8 cellular contexts compared by ENCODE assay signal in the genomic region with DNA sequence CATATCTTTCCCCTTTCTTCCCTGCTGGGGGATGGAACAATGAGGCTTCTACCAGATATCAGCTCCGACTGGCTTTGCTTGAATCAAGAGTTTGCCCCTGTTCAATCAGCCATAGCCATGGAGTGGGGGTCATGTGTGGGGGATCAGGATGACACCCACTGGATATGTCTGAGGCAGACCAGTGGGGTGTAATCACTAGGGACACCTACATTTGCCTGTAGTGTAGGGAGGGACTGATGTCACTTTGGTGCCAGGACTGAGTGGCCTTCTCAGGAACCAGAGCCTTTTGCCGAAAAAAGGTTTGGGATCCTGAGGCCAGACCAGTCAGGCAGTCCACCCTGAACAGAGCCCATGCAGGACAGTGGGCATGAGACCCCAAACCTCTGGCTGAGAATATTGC. TPM values are rescaled to one million over a fixed set of nuclear protein-coding genes. Genes with fewer than 3 reads are reported as not detected.
DNase-seq lines count a peak whose midpoint lies in the region; ATAC-seq and TF ChIP-seq lines count a peak whose summit lies in the region.

No MANE protein-coding gene starts in this region.

- H2AFZ ChIP-seq in GM23338, result no peak overlapping the region; the same call in 1 of the 2 replicates

- H3K36me3 Mint-ChIP-seq in GM23338 (ENCODE audit: low read depth), result peaks cover 24% of the 10 kb centered on the region

- no CpG with 5 or more reads among the region's 2 CpGs for WGBS in gastroesophageal sphincter (ENCODE audit: low coverage in 1 of 2), 2 donors

- H3K4me1 Mint-ChIP-seq in GM23338, result peaks cover 4% of the 10 kb centered on the region; the same call in 1 of the 3 replicates

- peaks cover 28% of the 10 kb centered on the region for H3K79me2 ChIP-seq in GM23338 (replicated peaks; ENCODE audit: insufficient read depth)

- DNase-seq in GM23338 (ENCODE audit: low spot score) (no peak), skeletal muscle cell (ENCODE audit: low read depth) (no peak), NCI-H510A treated with DMSO at 0.1 percent for 48 hours (lab: John Stamatoyannopoulos, UW) (no peak)

- H4K20me1 ChIP-seq in GM23338 (replicated peaks; ENCODE audit: insufficient read depth), result peaks cover 9% of the 10 kb centered on the region; the same call in 1 of the 2 replicates

- no peak for TF ChIP-seq CTCF in GM23338 (conservative IDR thresholded peaks at IDR 0.05; ENCODE audit: low read depth in 2 of 2)
- no peak for TF ChIP-seq CTCF in VCaP (conservative IDR thresholded peaks at IDR 0.05)
- TF ChIP-seq CTCF in gastroesophageal sphincter (IDR thresholded peaks at IDR 0.05), result no peak

- no peak overlapping the region for H3K27ac ChIP-seq in GM23338 (ENCODE audit: low read depth)
- H3K27ac ChIP-seq in VCaP, result peak overlapping the region; percentile 89; the same call in 1 of the 2 replicates
- no peak overlapping the region for H3K27ac ChIP-seq in gastroesophageal sphincter

- H3K4me1 ChIP-seq in GM23338 (ENCODE audit: insufficient read depth), result 0 out of 2 replicates have a peak, but pooled peaks cover 10% of the 10 kb centered on the region
- peaks cover 0 to 23% (median 10%) of the 10 kb centered on the region in 3 donors for H3K4me1 ChIP-seq in gastroesophageal sphincter

- H3K4me2 ChIP-seq in GM23338, result peak overlapping the region; percentile 99

- ATAC-seq in GM23338 (no peak), gastroesophageal sphincter (no peak), GM19023 (IDR thresholded peaks at IDR 0.05; ENCODE audit: unreplicated experiment) (no peak), GM18502 (IDR thresholded peaks at IDR 0.05; ENCODE audit: poor library complexity, unreplicated experiment) (no peak), HG03196 (IDR thresholded peaks at IDR 0.05; ENCODE audit: unreplicated experiment) (no peak)

- no peak for TF ChIP-seq POLR2A in gastroesophageal sphincter (IDR thresholded peaks at IDR 0.05)

- TF ChIP-seq EP300 in gastroesophageal sphincter (IDR thresholded peaks at IDR 0.05), result no peak

- peak overlapping the region; percentile 86 for H3K4me3 Mint-ChIP-seq in GM23338

- H3K27ac Mint-ChIP-seq in GM23338, result no peak overlapping the region

- no peaks in the 10 kb centered on the region for H3F3A ChIP-seq in GM23338 (replicated peaks; ENCODE audit: low read depth)

- H3K4me3 ChIP-seq in GM23338 (peak overlapping the region; percentile 97), gastroesophageal sphincter (peak overlapping the region; percentile 89 to 93), skeletal muscle cell (ENCODE audit: low read depth, low read length) (peak overlapping the region; percentile 77)

- H3K9me3 ChIP-seq in gastroesophageal sphincter, result no peaks in the 10 kb centered on the region

- H3K9me3 Mint-ChIP-seq in GM23338, result no peaks in the 10 kb centered on the region

- no peaks in the 10 kb centered on the region for H3K27me3 ChIP-seq in GM23338 (ENCODE audit: insufficient read depth)
- H3K27me3 ChIP-seq in gastroesophageal sphincter, result no peaks in the 10 kb centered on the region

- H3K9me2 ChIP-seq in GM23338 (ENCODE audit: insufficient read depth), result no peaks in the 10 kb centered on the region

- H3K36me3 ChIP-seq in GM23338 (ENCODE audit: insufficient read depth), result peaks cover 7% of the 10 kb centered on the region; the same call in 1 of the 2 replicates
- H3K36me3 ChIP-seq in gastroesophageal sphincter, result peaks cover 0 to 23% of the 10 kb centered on the region in 2 donors

- peaks cover 4% of the 10 kb centered on the region for H3K27me3 Mint-ChIP-seq in GM23338 (ENCODE audit: insufficient read depth, low read depth, poor library complexity)

TF ChIP-seq in GM23338, 12 proteins besides CTCF, POLR2A, EP300 and RAD21:
- no peak for TF ChIP-seq ZNF114 (CRISPR knock-in tag; IDR thresholded peaks at IDR 0.05)
- no peak for TF ChIP-seq NANOG (IDR thresholded peaks at IDR 0.05; ENCODE audit: borderline replicate concordance)
- TF ChIP-seq POLR2AphosphoS5 (IDR thresholded peaks at IDR 0.05; ENCODE audit: low read depth), result no peak
- TF ChIP-seq CREB1 (CRISPR knock-in tag; IDR thresholded peaks at IDR 0.05; ENCODE audit: low read depth), result no peak

RNA-seq across cellular contexts. Expression of gene ITPA, which starts 1.0 kb away (rescaled TPM):
- total RNA-seq in GM23338 (2014; rRNA removed; shearing (Covaris generic)), result 45.3 and 57.5 TPM in 2 replicates
- polyA plus RNA-seq in GM23338 (2016; fragmentation: Nextera tagmentation; extraction: Ambion mirVana), result 81.7 and 86.6 TPM in 2 replicates
- 10 to 100 TPM; 23.5 to 26.8 (median 25.2) TPM for total RNA-seq in gastroesophageal sphincter

RNA-seq across cellular contexts. Expression of gene DDRGK1, which starts 5.9 kb away (rescaled TPM):
- 34.8 and 44.0 TPM in 2 replicates for total RNA-seq in GM23338 (2014; rRNA removed; shearing (Covaris generic))
- 35.7 and 45.5 TPM in 2 replicates for polyA plus RNA-seq in GM23338 (2016; fragmentation: Nextera tagmentation; extraction: Ambion mirVana)
- total RNA-seq in gastroesophageal sphincter, result 10 to 100 TPM; 62.0 to 82.5 (median 69.8) TPM

RNA-seq across cellular contexts. Expression of gene SLC4A11, which starts 28.6 kb away (rescaled TPM):
- total RNA-seq in GM23338 (2014; rRNA removed; shearing (Covaris generic)), result 12.1 and 17.1 TPM in 2 replicates
- 10.8 and 14.8 TPM in 2 replicates for polyA plus RNA-seq in GM23338 (2016; fragmentation: Nextera tagmentation; extraction: Ambion mirVana)
- 1 to 10 TPM in 1 of 4 donors, under 1 TPM in 2, not detected in 1; 0.31 to 3.3 (median 0.62) TPM for total RNA-seq in gastroesophageal sphincter

RNA-seq across cellular contexts. Expression of gene LZTS3, which starts 37.0 kb away (rescaled TPM):
- total RNA-seq in GM23338 (2014; rRNA removed; shearing (Covaris generic)), result 29.4 and 40.7 TPM in 2 replicates
- 9.7 and 10.7 TPM in 2 replicates for polyA plus RNA-seq in GM23338 (2016; fragmentation: Nextera tagmentation; extraction: Ambion mirVana)
- total RNA-seq in gastroesophageal sphincter, result 10 to 100 TPM; 11.3 to 17.0 (median 12.2) TPM

RNA-seq across cellular contexts. Expression of gene FASTKD5, which starts 50.7 kb away (rescaled TPM):
- total RNA-seq in GM23338 (2014; rRNA removed; shearing (Covaris generic)), result 30.7 and 32.8 TPM in 2 replicates
- polyA plus RNA-seq in GM23338 (2016; fragmentation: Nextera tagmentation; extraction: Ambion mirVana), result 12.2 and 12.9 TPM in 2 replicates
- total RNA-seq in gastroesophageal sphincter, result 10 to 100 TPM; 13.5 to 19.0 (median 17.4) TPM
